In genomic region chr11:934437-934950, GRCh38 we compare ENCODE assay signal across 2 cellular contexts.
TF ChIP-seq lines count a peak whose summit lies in the region.

No MANE protein-coding gene starts in this region.

TF ChIP-seq in GM23338, 12 proteins besides CTCF, POLR2A, EP300 and RAD21:
- TF ChIP-seq EZH2phosphoT487 (IDR thresholded peaks at IDR 0.05; ENCODE audit: unreplicated experiment) (no peak), STAT1 (IDR thresholded peaks at IDR 0.05; ENCODE audit: unreplicated experiment) (no peak), ZNF331 (CRISPR knock-in tag; IDR thresholded peaks at IDR 0.05; ENCODE audit: low read depth) (no peak), POLR2AphosphoS5 (IDR thresholded peaks at IDR 0.05; ENCODE audit: low read depth) (no peak), ZNF462 (CRISPR knock-in tag; IDR thresholded peaks at IDR 0.05) (no peak), EZH2 (IDR thresholded peaks at IDR 0.05; ENCODE audit: low read depth, unreplicated experiment) (no peak), ZNF114 (CRISPR knock-in tag; IDR thresholded peaks at IDR 0.05) (no peak), CREB1 (CRISPR knock-in tag; IDR thresholded peaks at IDR 0.05; ENCODE audit: low read depth) (no peak), ETS1 (IDR thresholded peaks at IDR 0.05) (no peak), JUNB (IDR thresholded peaks at IDR 0.05; ENCODE audit: unreplicated experiment) (no peak), NANOG (IDR thresholded peaks at IDR 0.05; ENCODE audit: borderline replicate concordance) (no peak), REST (IDR thresholded peaks at IDR 0.05; ENCODE audit: unreplicated experiment) (no peak)

TF ChIP-seq in HepG2, 621 proteins besides CTCF, POLR2A, EP300 and RAD21:
- no peak for TF ChIP-seq RBM22 (optimal IDR thresholded peaks at IDR 0.05; ENCODE audit: low read length)
- no peak for TF ChIP-seq ZXDC (CRISPR knock-in tag; IDR thresholded peaks at IDR 0.05)
TF ChIP-seq in HepG2: peak in this region for 0.
